In genomic region chr5:5523066-5523505, GRCh38 we compare ENCODE assay signal across 9 cellular contexts.
DNase-seq lines count a peak whose midpoint lies in the region; ATAC-seq lines count a peak whose summit lies in the region.
"Had no signal": no experiment of that assay in that cellular context is flagged by ENCODE, and none has a peak within 500 bp of the region (broad histone marks: within the 10 kb centered on the region; RNA-seq: fewer than 3 reads in every experiment).

No MANE protein-coding gene starts in this region.

- peaks cover 0 to 9% (median 6%) of the 10 kb centered on the region in 10 experiments; a peak in 7 of 20 replicates for H3K4me1 ChIP-seq in BLaER1 treated with 17β-estradiol and CSF1 and Interleukin-3, amounts not matched to agents 10 nM and 100 nM

- H3K4me3 Mint-ChIP-seq in T-helper 17 cell: no peak overlapping the region

- no peaks in the 10 kb centered on the region for H3K27me3 ChIP-seq in BLaER1 treated with 17β-estradiol and CSF1 and Interleukin-3, amounts not matched to agents 10 nM and 100 nM

- H3K27ac Mint-ChIP-seq in T-helper 17 cell: peak overlapping the region; percentile 4

- peak overlapping the region in 8 of 11 experiments; percentile 4 to 44 (median 34); a peak in 9 of 22 replicates for H3K4me2 ChIP-seq in BLaER1 treated with 17β-estradiol and CSF1 and Interleukin-3, amounts not matched to agents 10 nM and 100 nM

- H3K9me3 ChIP-seq in BLaER1 treated with 17β-estradiol and CSF1 and Interleukin-3, amounts not matched to agents 10 nM and 100 nM (replicated peaks in 1 of 11): peaks cover 0 to 13% (median 0%) of the 10 kb centered on the region in 11 experiments; a peak in 5 of 22 replicates
- H3K9me3 ChIP-seq in T-helper 17 cell (ENCODE audit: control insufficient read depth, low read length, poor library complexity, severe bottlenecking): no peaks in the 10 kb centered on the region

- H3K36me3 ChIP-seq in BLaER1 treated with 17β-estradiol and CSF1 and Interleukin-3, amounts not matched to agents 10 nM and 100 nM: no peaks in the 10 kb centered on the region

- no peak for DNase-seq in T-helper 17 cell
- peak; percentile 37 for DNase-seq in myocyte (ENCODE audit: low read depth)
- no peak for DNase-seq in NCI-H1694 treated with DMSO at 0.1 percent for 48 hours (lab: John Stamatoyannopoulos, UW)
- DNase-seq in HPDE6-E6E7 (ENCODE audit: extremely low spot score): no peak
- no peak for DNase-seq in GOT3 (lab: John Stamatoyannopoulos, UW)

- ATAC-seq in GM19035 (IDR thresholded peaks at IDR 0.05; ENCODE audit: unreplicated experiment) (peak; percentile 91), HG03064 (IDR thresholded peaks at IDR 0.05; ENCODE audit: low read depth, unreplicated experiment) (peak; percentile 88), T-helper 17 cell (peak; percentile 82)

- peak overlapping the region in 3 of 11 experiments; percentile 13 to 52 (median 46); a peak in 3 of 22 replicates for H3K27ac ChIP-seq in BLaER1 treated with 17β-estradiol and CSF1 and Interleukin-3, amounts not matched to agents 10 nM and 100 nM
- H3K27ac ChIP-seq: HL-60 had no signal

- no peaks in the 10 kb centered on the region for H3K27me3 Mint-ChIP-seq in T-helper 17 cell

- no peaks in the 10 kb centered on the region for H4K20me1 ChIP-seq in BLaER1 treated with 17β-estradiol and CSF1 and Interleukin-3, amounts not matched to agents 10 nM and 100 nM

- H3K4me3 ChIP-seq in BLaER1 treated with 17β-estradiol and CSF1 and Interleukin-3, amounts not matched to agents 10 nM and 100 nM: no peak overlapping the region

- peaks cover 3% of the 10 kb centered on the region for H3K36me3 Mint-ChIP-seq in T-helper 17 cell (ENCODE audit: low read depth)

- no peak overlapping the region for H3K9ac ChIP-seq in BLaER1 treated with 17β-estradiol and CSF1 and Interleukin-3, amounts not matched to agents 10 nM and 100 nM

- H3K4me1 Mint-ChIP-seq in T-helper 17 cell: no peaks in the 10 kb centered on the region
